ENCODE assay signal across 8 cellular contexts in the genomic region with DNA sequence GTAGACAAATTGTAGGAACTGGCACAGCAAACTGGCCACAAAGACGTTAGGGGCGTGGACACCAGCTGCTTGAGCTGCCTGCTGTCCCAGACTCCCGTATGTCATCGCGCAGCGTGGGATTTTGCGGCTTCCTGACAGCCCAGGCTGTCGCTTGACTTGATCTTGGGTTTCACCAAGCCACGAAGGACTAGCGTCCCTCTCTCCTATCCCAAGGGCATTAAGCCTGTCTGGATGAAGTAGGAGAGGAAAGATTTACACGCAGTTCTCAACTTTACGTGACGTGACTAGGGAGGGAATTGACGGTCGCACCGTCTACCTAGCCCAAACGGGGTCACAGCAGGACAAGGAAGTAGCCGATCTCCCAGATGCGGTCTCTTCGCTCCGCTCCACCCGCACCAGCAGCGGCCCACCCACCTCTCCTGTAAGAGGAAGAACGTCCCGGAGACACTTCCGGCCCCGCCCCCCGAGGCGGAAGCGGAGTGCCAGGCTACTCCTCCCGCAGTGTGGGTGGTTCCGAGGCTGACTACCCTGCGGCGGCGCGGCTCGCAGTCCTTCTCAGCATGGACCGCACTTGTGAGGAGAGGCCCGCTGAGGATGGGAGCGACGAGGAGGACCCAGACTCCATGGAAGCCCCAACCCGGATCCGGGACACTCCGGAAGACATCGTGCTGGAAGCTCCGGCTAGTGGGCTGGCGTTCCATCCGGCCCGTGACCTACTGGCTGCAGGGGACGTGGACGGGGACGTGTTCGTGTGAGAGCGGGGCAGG. TPM values are rescaled to one million over a fixed set of nuclear protein-coding genes. Genes with fewer than 3 reads are reported as not detected.
DNase-seq lines count a peak whose midpoint lies in the region; ATAC-seq, FAIRE-seq and TF ChIP-seq lines count a peak whose summit lies in the region.

A gene with protein sequence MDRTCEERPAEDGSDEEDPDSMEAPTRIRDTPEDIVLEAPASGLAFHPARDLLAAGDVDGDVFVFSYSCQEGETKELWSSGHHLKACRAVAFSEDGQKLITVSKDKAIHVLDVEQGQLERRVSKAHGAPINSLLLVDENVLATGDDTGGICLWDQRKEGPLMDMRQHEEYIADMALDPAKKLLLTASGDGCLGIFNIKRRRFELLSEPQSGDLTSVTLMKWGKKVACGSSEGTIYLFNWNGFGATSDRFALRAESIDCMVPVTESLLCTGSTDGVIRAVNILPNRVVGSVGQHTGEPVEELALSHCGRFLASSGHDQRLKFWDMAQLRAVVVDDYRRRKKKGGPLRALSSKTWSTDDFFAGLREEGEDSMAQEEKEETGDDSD (plus strand): TSS at position 552 of the 767 bp plus-strand sequence. CDS start 9 bp downstream, at position 561.

- peak within 1 kb of the TSS; percentile 99 for H3K4me2 ChIP-seq in A549

- no peak for TF ChIP-seq RAD21 in A549 (conservative IDR thresholded peaks at IDR 0.05 in 1 of 2, IDR thresholded peaks at IDR 0.05 in 1 of 2)

- H3K4me1 ChIP-seq in A549 = peaks cover 18% of the 10 kb centered on the region; the same call in 1 of the 3 replicates
- peaks cover 0 to 9% of the 10 kb centered on the region in 2 donors for H3K4me1 ChIP-seq in breast epithelium
- H3K4me1 ChIP-seq in skeletal muscle tissue (ENCODE audit: control insufficient read depth in 3 of 3, insufficient read depth in 3 of 3, low read length in 3 of 3) = peaks cover 11 to 13% (median 13%) of the 10 kb centered on the region in 3 donors

- H3K9ac ChIP-seq in skeletal muscle tissue (ENCODE audit: low read depth in 1 of 3, low read length in 3 of 3) = peak within 1 kb of the TSS; percentile 63 to 98 (median 95)

- peak within 1 kb of the TSS; percentile 84 to 94 for H3K27ac ChIP-seq in A549
- H3K27ac ChIP-seq in VCaP = peak within 1 kb of the TSS; percentile 90
- peak within 1 kb of the TSS; percentile 92 to 93 for H3K27ac ChIP-seq in breast epithelium
- peak within 1 kb of the TSS; percentile 78 for H3K27ac ChIP-seq in skeletal muscle tissue (ENCODE audit: low read depth, low read length)

- POLR2A ChIA-PET in A549 (lab: Yijun Ruan, JAX) = interaction anchor here (1.0 to 2.5 kb wide), 7 partner anchors 9 to 1304 kb away, joined by 3 to 20 read pairs (median 3); a partner anchor contains a TSS

- TF ChIP-seq EP300 in A549 (IDR thresholded peaks at IDR 0.05) = no peak

- CTCF ChIA-PET in A549 (lab: Yijun Ruan, JAX) = interaction anchor here (0.5 to 1.0 kb wide), 2 partner anchors 9 to 110 kb away, joined by 3 to 5 read pairs; no protein-coding TSS in a partner anchor

- FAIRE-seq in A549 (lab: Jason Lieb, UNC) = no peak

- H3K9me3 ChIP-seq in A549 = no peaks in the 10 kb centered on the region
- H3K9me3 ChIP-seq in breast epithelium = no peaks in the 10 kb centered on the region
- H3K9me3 ChIP-seq in iPS-18c (ENCODE audit: control insufficient read depth, insufficient read depth, low read length) = no peaks in the 10 kb centered on the region
- no peaks in the 10 kb centered on the region for H3K9me3 ChIP-seq in skeletal muscle tissue (ENCODE audit: control insufficient read depth in 3 of 3, low read length in 3 of 3)

- ATAC-seq in A549 (peak; percentile 97 to 99), GM18861 (IDR thresholded peaks at IDR 0.05; ENCODE audit: unreplicated experiment) (peak; percentile 91), HG03097 (IDR thresholded peaks at IDR 0.05; ENCODE audit: low FRiP score, unreplicated experiment) (peak; percentile 94)

- no peaks in the 10 kb centered on the region for H3K27me3 ChIP-seq in breast epithelium
- H3K27me3 ChIP-seq in skeletal muscle tissue (ENCODE audit: control insufficient read depth in 3 of 3, insufficient read depth in 3 of 3, low read length in 3 of 3) = no peaks in the 10 kb centered on the region

- intact Hi-C loops in breast epithelium (cut with DNase I; ENCODE audit: low total_unique reads) = no loop called here

- 1% methylated on average over 20 of the region's 54 CpGs for WGBS in A549 (ENCODE audit: missing lambda C conversion rate)

- H3K4me3 ChIP-seq in A549 (peak within 1 kb of the TSS; percentile 83), breast epithelium (peak within 1 kb of the TSS; percentile 86 to 89 (median 87)), iPS-18c (ENCODE audit: insufficient read depth, low read depth, low read length) (peak within 1 kb of the TSS; percentile 95), skeletal muscle tissue (ENCODE audit: low read length in 3 of 3) (peak within 1 kb of the TSS; percentile 68 to 100 (median 97))

- TF ChIP-seq CTCF in A549 (IDR thresholded peaks at IDR 0.05) (no peak), VCaP (conservative IDR thresholded peaks at IDR 0.05) (no peak), breast epithelium (IDR thresholded peaks at IDR 0.05) (no peak)

- DNase-seq in A549 (ENCODE audit: low read depth in 1 of 2, low spot score in 1 of 2) = peak; percentile 94 to 97
- DNase-seq in NCI-H2196 (lab: John Stamatoyannopoulos, UW; ENCODE audit: unreplicated experiment) = peak; percentile 87
- DNase-seq in breast epithelium (ENCODE audit: low spot score in 2 of 2) = peak; percentile 92 to 95

- H3K36me3 ChIP-seq in breast epithelium (peaks cover 7% of the 10 kb centered on the region), skeletal muscle tissue (ENCODE audit: control insufficient read depth in 3 of 3, insufficient read depth in 3 of 3, low read length in 3 of 3) (peaks cover 47 to 58% (median 57%) of the 10 kb centered on the region in 3 donors)

- TF ChIP-seq POLR2A in A549 (IDR thresholded peaks at IDR 0.05; ENCODE audit: low read length) (peak; percentile 95), breast epithelium (IDR thresholded peaks at IDR 0.05) (no peak)

TF ChIP-seq in A549, 52 proteins besides CTCF, POLR2A, EP300 and RAD21 (continues in another document):
- TF ChIP-seq HOXB13 (CRISPR knock-in tag; IDR thresholded peaks at IDR 0.05; ENCODE audit: low read depth) (no peak), TP53 (CRISPR knock-in tag; IDR thresholded peaks at IDR 0.05) (no peak), EHMT2 (IDR thresholded peaks at IDR 0.05; ENCODE audit: low read depth) (no peak), SREBF2 (IDR thresholded peaks at IDR 0.05) (no peak), MYC (IDR thresholded peaks at IDR 0.05; ENCODE audit: borderline replicate concordance, low read length) (peak; percentile 77; the same call in 1 of the 2 replicates), CHD2 (IDR thresholded peaks at IDR 0.05; ENCODE audit: low read length, partially characterized antibody) (no peak), PHF8 (IDR thresholded peaks at IDR 0.05; ENCODE audit: borderline replicate concordance, low read depth) (peak; percentile 71), HEYL (CRISPR knock-in tag; IDR thresholded peaks at IDR 0.05) (no peak), JUNB (IDR thresholded peaks at IDR 0.05) (no peak), ZSCAN20 (CRISPR knock-in tag; IDR thresholded peaks at IDR 0.05) (no peak), RCOR1 (IDR thresholded peaks at IDR 0.05; ENCODE audit: low read depth, low read length) (no peak), RFX5 (IDR thresholded peaks at IDR 0.05) (no peak), RARB (CRISPR knock-in tag; IDR thresholded peaks at IDR 0.05) (no peak)
- TF ChIP-seq, protein P1, sequence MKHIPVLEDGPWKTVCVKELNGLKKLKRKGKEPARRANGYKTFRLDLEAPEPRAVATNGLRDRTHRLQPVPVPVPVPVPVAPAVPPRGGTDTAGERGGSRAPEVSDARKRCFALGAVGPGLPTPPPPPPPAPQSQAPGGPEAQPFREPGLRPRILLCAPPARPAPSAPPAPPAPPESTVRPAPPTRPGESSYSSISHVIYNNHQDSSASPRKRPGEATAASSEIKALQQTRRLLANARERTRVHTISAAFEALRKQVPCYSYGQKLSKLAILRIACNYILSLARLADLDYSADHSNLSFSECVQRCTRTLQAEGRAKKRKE (CRISPR knock-in tag; IDR thresholded peaks at IDR 0.05; ENCODE audit: low read depth) = no peak
- TF ChIP-seq, protein P2, sequence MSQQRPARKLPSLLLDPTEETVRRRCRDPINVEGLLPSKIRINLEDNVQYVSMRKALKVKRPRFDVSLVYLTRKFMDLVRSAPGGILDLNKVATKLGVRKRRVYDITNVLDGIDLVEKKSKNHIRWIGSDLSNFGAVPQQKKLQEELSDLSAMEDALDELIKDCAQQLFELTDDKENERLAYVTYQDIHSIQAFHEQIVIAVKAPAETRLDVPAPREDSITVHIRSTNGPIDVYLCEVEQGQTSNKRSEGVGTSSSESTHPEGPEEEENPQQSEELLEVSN (IDR thresholded peaks at IDR 0.05; ENCODE audit: borderline replicate concordance, low read depth) = no peak
- TF ChIP-seq, protein P3, sequence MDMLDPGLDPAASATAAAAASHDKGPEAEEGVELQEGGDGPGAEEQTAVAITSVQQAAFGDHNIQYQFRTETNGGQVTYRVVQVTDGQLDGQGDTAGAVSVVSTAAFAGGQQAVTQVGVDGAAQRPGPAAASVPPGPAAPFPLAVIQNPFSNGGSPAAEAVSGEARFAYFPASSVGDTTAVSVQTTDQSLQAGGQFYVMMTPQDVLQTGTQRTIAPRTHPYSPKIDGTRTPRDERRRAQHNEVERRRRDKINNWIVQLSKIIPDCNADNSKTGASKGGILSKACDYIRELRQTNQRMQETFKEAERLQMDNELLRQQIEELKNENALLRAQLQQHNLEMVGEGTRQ (IDR thresholded peaks at IDR 0.05) = no peak

RNA-seq across cellular contexts. Expression of the gene that starts here (rescaled TPM):
- polyA plus RNA-seq in A549 (2011; rRNA removed) (23.3 and 26.6 TPM in 2 replicates), A549 (2017; fragmentation: RNase III; extraction: RNeasy Plus Mini Kit Qiagen cat#74134 plus additional on column Dnase treatment) (32.1 to 39.2 TPM (median 36.2 TPM) in 3 replicates)
- 28.4 and 34.4 TPM in 2 replicates for polyA plus RNA-seq in A549 (2012; cell fraction: cytosol; rRNA removed)
- 63.2 and 66.3 TPM in 2 replicates for polyA plus RNA-seq in A549 (2012; cell fraction: nucleus; rRNA removed)
- polyA minus RNA-seq in A549 (2011; rRNA and poly(A)+ RNA removed) = 25.6 and 30.4 TPM in 2 replicates
- total RNA-seq in breast epithelium (10 to 100 TPM; 20.0 to 25.6 (median 25.3) TPM), skeletal muscle tissue (9.4 TPM)

Comparison
In these comparisons a context has a peak if more than half of its experiments do, and no peak if none do; other contexts are left out.
1. Peak in every context shown above with its lines: DNase-seq, ATAC-seq, H3K4me3 ChIP-seq and H3K27ac ChIP-seq.